ENCODE assay signal across 23 cellular contexts in genomic region chr1:160610584-160611242, GRCh38. TPM values are rescaled to one million over a fixed set of nuclear protein-coding genes. Genes with fewer than 3 reads are reported as not detected.
DNase-seq lines count a peak whose midpoint lies in the region; ATAC-seq, FAIRE-seq and TF ChIP-seq lines count a peak whose summit lies in the region.
"Had no signal": no experiment of that assay in that cellular context is flagged by ENCODE, and none has a peak within 500 bp of the region (broad histone marks: within the 10 kb centered on the region; RNA-seq: fewer than 3 reads in every experiment).

No MANE protein-coding gene starts in this region.

- TF ChIP-seq POLR2A in GM12892 (IDR thresholded peaks at IDR 0.05; ENCODE audit: low read depth, low read length): no peak
- no peak for TF ChIP-seq POLR2A in suprapubic skin (IDR thresholded peaks at IDR 0.05)

- POLR2A ChIA-PET in activated CD4-positive, alpha-beta memory T cell treated with anti-CD3 and anti-CD28 coated beads for 36 hours (lab: Charles Lee): interaction anchor here (0.8 to 1.0 kb wide), 3 partner anchors 8 to 65 kb away, joined by 3 read pairs; no protein-coding TSS in a partner anchor

- H3K27me3 ChIP-seq in lower lobe of right lung (ENCODE audit: low read depth): no peaks in the 10 kb centered on the region
- H3K27me3 ChIP-seq in effector memory CD4-positive, alpha-beta T cell (replicated peaks; ENCODE audit: control insufficient read depth, insufficient read depth, low read length, poor library complexity, severe bottlenecking): no peaks in the 10 kb centered on the region
- H3K27me3 ChIP-seq in suprapubic skin: peaks cover 6% of the 10 kb centered on the region
- H3K27me3 ChIP-seq: thyroid gland had no signal

- peak; percentile 51 for FAIRE-seq in GM12892 (lab: Jason Lieb, UNC)
- FAIRE-seq: bronchial epithelial cell, HTR-8/SVneo had no signal

- intact Hi-C loops in activated CD4-positive, alpha-beta memory T cell treated with anti-CD3 and anti-CD28 coated beads for 36 hours (cut with micrococcal nuclease): no loop called here
- intact Hi-C loops in lower lobe of right lung (cut with DNase I): no loop called here

- H3K9me3 ChIP-seq in lower lobe of right lung: no peaks in the 10 kb centered on the region
- no peaks in the 10 kb centered on the region for H3K9me3 ChIP-seq in effector memory CD4-positive, alpha-beta T cell (ENCODE audit: control insufficient read depth, low read length)
- no peaks in the 10 kb centered on the region for H3K9me3 ChIP-seq in suprapubic skin
- H3K9me3 ChIP-seq: thyroid gland had no signal

- CTCF ChIA-PET in activated CD4-positive, alpha-beta memory T cell treated with anti-CD3 and anti-CD28 coated beads for 36 hours (lab: Charles Lee): interaction anchor here (0.8 to 8.6 kb wide), 9 partner anchors 8 to 234 kb away, joined by 3 to 134 read pairs (median 29); no protein-coding TSS in a partner anchor

- peaks cover 75% of the 10 kb centered on the region for H3K4me1 Mint-ChIP-seq in activated T-cell treated with anti-CD3 and anti-CD28 coated beads, Interleukin-2, amount 50 U/mL, for 24 hours (ENCODE audit: low read depth)
- H3K4me1 Mint-ChIP-seq in activated CD4-positive, alpha-beta memory T cell treated with anti-CD3 and anti-CD28 coated beads for 36 hours (ENCODE audit: low read depth): peaks cover 75% of the 10 kb centered on the region
- H3K4me1 Mint-ChIP-seq in naive B cell: peaks cover 26 to 44% (median 33%) of the 10 kb centered on the region in 3 donors
- H3K4me1 Mint-ChIP-seq: mesothelial cell of epicardium had no signal

- no peak for DNase-seq in activated T-cell treated with anti-CD3 and anti-CD28 coated beads, Interleukin-2, amount 50 U/mL, for 24 hours
- DNase-seq in activated T-cell treated with anti-CD3 and anti-CD28 coated beads, Interleukin-2, amount 50 U/mL, for 48 hours: no peak
- DNase-seq in GM12892 (ENCODE audit: insufficient read length) (no peak), naive B cell (no peak), lower lobe of right lung (no peak), suprapubic skin (ENCODE audit: low spot score in 2 of 2) (no peak)
- DNase-seq in activated CD4-positive, alpha-beta memory T cell treated with anti-CD3 and anti-CD28 coated beads for 36 hours: no peak
- DNase-seq in effector memory CD4-positive, alpha-beta T cell: no peak
- DNase-seq: activated T-cell treated with anti-CD3 and anti-CD28 coated beads, Interleukin-2, amount 50 U/mL, for 4 hours; cortex of kidney; DMS53; head of caudate nucleus; Kasumi-1; left colon; NCI-H1105 treated with DMSO at 0.1 percent for 48 hours; NCI-H524; posterior cingulate gyrus; thyroid gland had no signal

- H3K27me3 Mint-ChIP-seq in activated T-cell treated with anti-CD3 and anti-CD28 coated beads, Interleukin-2, amount 50 U/mL, for 24 hours: no peaks in the 10 kb centered on the region
- no peaks in the 10 kb centered on the region for H3K27me3 Mint-ChIP-seq in activated CD4-positive, alpha-beta memory T cell treated with anti-CD3 and anti-CD28 coated beads for 36 hours
- no peaks in the 10 kb centered on the region for H3K27me3 Mint-ChIP-seq in naive B cell

- H3K27ac ChIP-seq in lower lobe of right lung (no peak overlapping the region), suprapubic skin (no peak overlapping the region)
- H3K27ac ChIP-seq in effector memory CD4-positive, alpha-beta T cell (ENCODE audit: insufficient read depth, low read length, poor library complexity, severe bottlenecking): no peak overlapping the region
- H3K27ac ChIP-seq: thyroid gland had no signal

- H3K36me3 ChIP-seq in lower lobe of right lung (no peaks in the 10 kb centered on the region), suprapubic skin (no peaks in the 10 kb centered on the region)
- peaks cover 50% of the 10 kb centered on the region for H3K36me3 ChIP-seq in effector memory CD4-positive, alpha-beta T cell (ENCODE audit: control insufficient read depth, insufficient read depth, low read length)
- H3K36me3 ChIP-seq: thyroid gland had no signal

- 21% methylated on average over 1 of the region's 1 CpG for WGBS in suprapubic skin

- peaks cover 94% of the 10 kb centered on the region for H3K36me3 Mint-ChIP-seq in activated T-cell treated with anti-CD3 and anti-CD28 coated beads, Interleukin-2, amount 50 U/mL, for 24 hours (ENCODE audit: low read depth)
- peaks cover 65% of the 10 kb centered on the region for H3K36me3 Mint-ChIP-seq in activated CD4-positive, alpha-beta memory T cell treated with anti-CD3 and anti-CD28 coated beads for 36 hours
- H3K36me3 Mint-ChIP-seq in naive B cell: peaks cover 18 to 28% of the 10 kb centered on the region in 2 donors
- H3K36me3 Mint-ChIP-seq: mesothelial cell of epicardium had no signal

- H3K4me1 ChIP-seq in lower lobe of right lung (no peaks in the 10 kb centered on the region), suprapubic skin (no peaks in the 10 kb centered on the region)
- H3K4me1 ChIP-seq in effector memory CD4-positive, alpha-beta T cell (ENCODE audit: control insufficient read depth, insufficient read depth, low read length, poor library complexity, severe bottlenecking): peaks cover 12% of the 10 kb centered on the region
- H3K4me1 ChIP-seq: thyroid gland had no signal

- no peak overlapping the region for H3K4me3 Mint-ChIP-seq in activated T-cell treated with anti-CD3 and anti-CD28 coated beads, Interleukin-2, amount 50 U/mL, for 24 hours
- no peak overlapping the region for H3K4me3 Mint-ChIP-seq in activated CD4-positive, alpha-beta memory T cell treated with anti-CD3 and anti-CD28 coated beads for 36 hours
- H3K4me3 Mint-ChIP-seq in naive B cell: no peak overlapping the region
- H3K4me3 Mint-ChIP-seq: activated T-cell treated with anti-CD3 and anti-CD28 coated beads, Interleukin-2, amount 50 U/mL, for 4 hours; mesothelial cell of epicardium had no signal

- no peak for ATAC-seq in naive B cell (ENCODE audit: low read depth in 2 of 2)
- no peak for ATAC-seq in lower lobe of right lung
- ATAC-seq: activated T-cell treated with anti-CD3 and anti-CD28 coated beads, Interleukin-2, amount 50 U/mL, for 4 hours; left colon; SK-N-SH treated with all-trans-retinoic acid at 6 μM for 48 hours had no signal

- H3K4me3 ChIP-seq in lower lobe of right lung: no peak overlapping the region
- H3K4me3 ChIP-seq in effector memory CD4-positive, alpha-beta T cell (ENCODE audit: insufficient read depth, low read depth, low read length, poor library complexity, severe bottlenecking): no peak overlapping the region
- no peak overlapping the region for H3K4me3 ChIP-seq in suprapubic skin
- H3K4me3 ChIP-seq: thyroid gland had no signal

- no peak for TF ChIP-seq EP300 in suprapubic skin (IDR thresholded peaks at IDR 0.05)

- H3K27ac Mint-ChIP-seq in activated T-cell treated with anti-CD3 and anti-CD28 coated beads, Interleukin-2, amount 50 U/mL, for 24 hours: peak overlapping the region; percentile 91
- peak overlapping the region; percentile 67 for H3K27ac Mint-ChIP-seq in activated CD4-positive, alpha-beta memory T cell treated with anti-CD3 and anti-CD28 coated beads for 36 hours
- peak overlapping the region in 4 of 6 donors; percentile 42 to 88 (median 60) for H3K27ac Mint-ChIP-seq in naive B cell
- H3K27ac Mint-ChIP-seq: mesothelial cell of epicardium had no signal

- H3K9me3 Mint-ChIP-seq in activated T-cell treated with anti-CD3 and anti-CD28 coated beads, Interleukin-2, amount 50 U/mL, for 24 hours: no peaks in the 10 kb centered on the region
- H3K9me3 Mint-ChIP-seq in activated CD4-positive, alpha-beta memory T cell treated with anti-CD3 and anti-CD28 coated beads for 36 hours: no peaks in the 10 kb centered on the region
- no peaks in the 10 kb centered on the region for H3K9me3 Mint-ChIP-seq in naive B cell
- H3K9me3 Mint-ChIP-seq: activated T-cell treated with anti-CD3 and anti-CD28 coated beads, Interleukin-2, amount 50 U/mL, for 4 hours; mesothelial cell of epicardium had no signal

- TF ChIP-seq CTCF in lower lobe of right lung (IDR thresholded peaks at IDR 0.05): no peak
- no peak for TF ChIP-seq CTCF in suprapubic skin (IDR thresholded peaks at IDR 0.05)

RNA-seq across cellular contexts. Expression of gene CD84, which starts 31.4 kb away (rescaled TPM):
- 18.7 TPM for polyA plus RNA-seq in GM12892 (2012; ENCODE audit: missing spikeins)
- total RNA-seq in activated CD4-positive, alpha-beta memory T cell treated with anti-CD3 and anti-CD28 coated beads for 36 hours: 10 to 100 TPM; 18.6 to 20.2 TPM
- polyA plus RNA-seq in naive B cell (ENCODE audit: low read depth in 6 of 6): 10 to 100 TPM in 5 of 6 donors, 1 to 10 TPM in 1; 8.5 to 20.6 (median 13.1) TPM
- total RNA-seq in lower lobe of right lung: 24.1 TPM
- total RNA-seq in suprapubic skin: 1 to 10 TPM; 1.2 to 9.0 (median 2.3) TPM
- total RNA-seq: bronchial epithelial cell, mesothelial cell of epicardium had no signal
- polyA plus RNA-seq: neural cell had no signal

RNA-seq across cellular contexts. Expression of gene SLAMF1, which starts 36.1 kb away (rescaled TPM):
- 244 TPM for polyA plus RNA-seq in GM12892 (2012; ENCODE audit: missing spikeins)
- total RNA-seq in activated CD4-positive, alpha-beta memory T cell treated with anti-CD3 and anti-CD28 coated beads for 36 hours: 100 to 1,000 TPM; 166 TPM
- 10 to 100 TPM; 18.9 to 36.6 (median 23.0) TPM for polyA plus RNA-seq in naive B cell (ENCODE audit: low read depth in 6 of 6)
- total RNA-seq in lower lobe of right lung: 1.4 TPM
- total RNA-seq in suprapubic skin: not detected
- total RNA-seq: bronchial epithelial cell, mesothelial cell of epicardium had no signal
- polyA plus RNA-seq: neural cell had no signal

Comparison
In these comparisons a context has a peak if more than half of its experiments do, and no peak if none do; other contexts are left out.
1. RNA of gene SLAMF1, which starts 36.1 kb away (total RNA-seq): 166 TPM in activated CD4-positive, alpha-beta memory T cell treated with anti-CD3 and anti-CD28 coated beads for 36 hours; 1.4 TPM in lower lobe of right lung (single experiment) and not detected in suprapubic skin; every median in the first group is over 10 times any median in the second.
2. Peak in every context shown above with its lines, with median percentiles within 50 percentile points of each other: H3K27ac Mint-ChIP-seq.